Comparison of ENCODE assay signal across 8 cellular contexts in genomic region chr2:207474871-207475485, GRCh38. TPM values are rescaled to one million over a fixed set of nuclear protein-coding genes. Genes with fewer than 3 reads are reported as not detected.
A peak's percentile ranks its signal among the peaks of the same experiment; 100 is the strongest.
DNase-seq lines count a peak whose midpoint lies in the region; ATAC-seq and TF ChIP-seq lines count a peak whose summit lies in the region.

No MANE protein-coding gene starts in this region.

- peaks cover 3 to 7% of the 10 kb centered on the region in 2 donors for H3K4me1 ChIP-seq in lung (ENCODE audit: control insufficient read depth in 2 of 2, insufficient read depth in 2 of 2, low read length in 2 of 2)

- H3K4me3 ChIP-seq in dorsolateral prefrontal cortex (peak overlapping the region in 48 of 59 donors; percentile 1 to 54 (median 34)), lung (no peak overlapping the region)

- H3K9me3 Mint-ChIP-seq in T-cell, result no peaks in the 10 kb centered on the region
- no peaks in the 10 kb centered on the region for H3K9me3 Mint-ChIP-seq in stimulated activated naive CD8-positive, alpha-beta T cell treated with anti-CD3 and anti-CD28 coated beads, Interleukin-15, amount 100 ng/mL, for 72 hours

- H3K36me3 ChIP-seq in lung (ENCODE audit: control insufficient read depth in 2 of 2, insufficient read depth in 2 of 2, low read length in 2 of 2), result no peaks in the 10 kb centered on the region

- ATAC-seq in T-cell (replicated peaks in 1 of 4), result peak in 3 of 4 experiments; percentile 29 to 56 (median 46)
- ATAC-seq in lung (ENCODE audit: insufficient read depth, low FRiP score), result peak; percentile 68
- no peak for ATAC-seq in stimulated activated naive CD8-positive, alpha-beta T cell treated with anti-CD3 and anti-CD28 coated beads, Interleukin-15, amount 100 ng/mL, for 72 hours

- peak overlapping the region in 1 of 3 donors; percentile 19 for H3K4me3 Mint-ChIP-seq in T-cell
- H3K4me3 Mint-ChIP-seq in stimulated activated naive CD8-positive, alpha-beta T cell treated with anti-CD3 and anti-CD28 coated beads, Interleukin-15, amount 100 ng/mL, for 72 hours, result peak overlapping the region; percentile 41 to 50

- 13 to 25% methylated on average over 13 of the region's 13 CpGs for WGBS in lung, 2 donors

- H3K27me3 Mint-ChIP-seq in T-cell, result peaks cover 0 to 3% of the 10 kb centered on the region in 2 donors
- H3K27me3 Mint-ChIP-seq in stimulated activated naive CD8-positive, alpha-beta T cell treated with anti-CD3 and anti-CD28 coated beads, Interleukin-15, amount 100 ng/mL, for 72 hours, result no peaks in the 10 kb centered on the region

- H3K4me1 Mint-ChIP-seq in T-cell, result peaks cover 28 to 33% (median 30%) of the 10 kb centered on the region in 3 donors
- H3K4me1 Mint-ChIP-seq in stimulated activated naive CD8-positive, alpha-beta T cell treated with anti-CD3 and anti-CD28 coated beads, Interleukin-15, amount 100 ng/mL, for 72 hours, result peaks cover 57% of the 10 kb centered on the region

- H3K27ac ChIP-seq in dorsolateral prefrontal cortex, result peak overlapping the region in 10 of 59 donors; percentile 3 to 45 (median 18)
- no peak overlapping the region for H3K27ac ChIP-seq in lung (ENCODE audit: low read depth in 1 of 2, low read length in 1 of 2)

- no peak overlapping the region for H3K27ac Mint-ChIP-seq in T-cell
- H3K27ac Mint-ChIP-seq in stimulated activated naive CD8-positive, alpha-beta T cell treated with anti-CD3 and anti-CD28 coated beads, Interleukin-15, amount 100 ng/mL, for 72 hours, result no peak overlapping the region

- CTCF ChIA-PET in T-cell (lab: Charles Lee), result no interaction called here

- H3K9me3 ChIP-seq in lung (ENCODE audit: control insufficient read depth in 2 of 2, insufficient read depth in 1 of 2, low read length in 1 of 2), result no peaks in the 10 kb centered on the region

- POLR2A ChIA-PET in T-cell (lab: Charles Lee), result no interaction called here

- no peaks in the 10 kb centered on the region for H3K27me3 ChIP-seq in dorsolateral prefrontal cortex
- no peaks in the 10 kb centered on the region for H3K27me3 ChIP-seq in lung (ENCODE audit: control insufficient read depth, insufficient read depth)

- TF ChIP-seq CTCF in dorsolateral prefrontal cortex (IDR thresholded peaks at IDR 0.05 in 54 of 56, conservative IDR thresholded peaks at IDR 0.05 in 2 of 56; ENCODE audit: low read depth in 1 of 56, partially characterized antibody in 56 of 56) (peak; percentile 65 to 98 (median 90)), lung (IDR thresholded peaks at IDR 0.05; ENCODE audit: control extremely low read depth, extremely low read depth) (peak; percentile 55)

- intact Hi-C loops in dorsolateral prefrontal cortex (cut with DNase I), result loop anchor here (2.0 to 10.0 kb wide), 5 partner anchors 333 to 780 kb away; no protein-coding TSS in a partner anchor

- H3K36me3 Mint-ChIP-seq in T-cell, result no peaks in the 10 kb centered on the region

- DNase-seq in NCI-H510A treated with DMSO at 0.1 percent for 48 hours (lab: John Stamatoyannopoulos, UW) (peak; percentile 72), NCI-H510A (lab: John Stamatoyannopoulos, UW) (no peak), LHCN-M2 (ENCODE audit: low read depth) (peak; percentile 63), T-cell (peak in 28 of 34 experiments; percentile 8 to 56 (median 24)), dorsolateral prefrontal cortex (peak in 1 of 10 donors; percentile 53), lung (ENCODE audit: low spot score) (peak; percentile 44), NCI-H1048 (lab: John Stamatoyannopoulos, UW) (no peak)
- peak in 1 of 2 donors; percentile 28 for DNase-seq in stimulated activated naive CD8-positive, alpha-beta T cell treated with anti-CD3 and anti-CD28 coated beads, Interleukin-15, amount 100 ng/mL, for 72 hours

RNA-seq across cellular contexts. Expression of gene CREB1, which starts 54.8 kb away (rescaled TPM):
- 23.1 and 37.2 TPM in 2 replicates for total RNA-seq in LHCN-M2 (2014; rRNA removed)
- 16.0 TPM for polyA plus RNA-seq in LHCN-M2 (2012)
- 100 to 1,000 TPM in 3 of 5 donors, 10 to 100 TPM in 2; 94.0 to 118 (median 100) TPM for total RNA-seq in T-cell
- total RNA-seq in dorsolateral prefrontal cortex, result 100 to 1,000 TPM in 3 of 120 experiments, 10 to 100 TPM in 117; 52.8 to 106 (median 74.6) TPM
- 10 to 100 TPM; 54.2 to 79.6 TPM for total RNA-seq in lung
- 10 to 100 TPM in 1 of 2 donors, 1 to 10 TPM in 1; 5.4 to 16.0 TPM for polyA plus RNA-seq in lung

Comparison
In these comparisons a context has a peak if more than half of its experiments do, and no peak if none do; other contexts are left out.
1. DNase-seq: peak in NCI-H510A treated with DMSO at 0.1 percent for 48 hours (single experiment), LHCN-M2 (single experiment), T-cell (28 of 34) and lung (single experiment); none in NCI-H510A (single experiment) and NCI-H1048 (single experiment).